8 cellular contexts compared by ENCODE assay signal in the genomic region with DNA sequence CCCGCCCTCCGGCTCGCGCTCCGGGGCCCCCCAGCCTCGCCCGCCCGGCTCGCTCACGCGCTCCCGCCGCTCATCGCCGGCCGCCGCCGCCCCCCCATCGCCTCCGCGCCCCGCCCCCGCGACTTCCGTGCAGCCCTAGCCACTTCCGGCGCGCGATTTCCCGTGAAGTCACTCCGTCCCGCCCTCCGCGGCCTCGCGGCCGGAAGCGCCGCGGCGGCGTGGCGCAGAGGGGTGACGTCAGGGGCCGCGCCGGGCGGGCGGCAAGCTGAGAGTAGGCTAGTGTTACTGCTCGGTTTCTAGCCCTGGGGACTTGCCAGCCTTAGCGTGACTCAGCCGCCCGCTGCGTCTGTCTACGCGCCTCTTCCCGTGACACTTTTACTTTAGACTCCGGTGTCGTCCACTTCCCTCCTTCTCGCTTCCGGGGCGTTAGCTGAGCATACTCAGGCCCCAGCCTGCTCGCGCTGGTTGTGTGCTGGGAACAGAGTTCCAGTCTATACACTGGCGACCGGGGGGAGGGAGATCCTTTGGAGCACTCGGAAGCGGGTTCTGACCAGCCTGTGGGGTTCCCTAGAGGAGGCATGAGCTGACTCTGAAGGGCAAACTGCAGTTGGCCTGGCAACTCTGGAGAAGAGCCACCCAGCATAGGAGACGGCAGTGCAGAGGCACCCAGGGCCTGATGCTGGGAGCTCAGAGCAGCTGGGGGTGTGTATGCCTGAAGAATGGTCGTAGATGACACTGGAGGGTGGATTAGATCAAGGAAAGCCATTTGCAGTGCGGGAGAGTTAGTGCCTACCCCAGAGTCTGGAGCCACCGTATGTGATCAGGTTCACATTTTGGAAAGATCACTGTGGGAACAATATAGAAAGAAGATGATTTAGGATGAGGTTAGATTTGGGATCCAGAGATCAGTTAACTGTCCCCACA. TPM values are rescaled to one million over a fixed set of nuclear protein-coding genes. Genes with fewer than 3 reads are reported as not detected.
DNase-seq lines count a peak whose midpoint lies in the region; ATAC-seq, FAIRE-seq and TF ChIP-seq lines count a peak whose summit lies in the region.

Gene PURB (minus strand): TSS at position 137 of the 924 bp plus-strand sequence. CDS start 182 bp downstream, outside the sequence.

- CTCF ChIA-PET in mammary epithelial cell (lab: Charles Lee; ENCODE audit: low non-redundant PET): interaction anchor here (0.6 kb wide), 1 partner anchor 661 kb away, joined by 5 read pairs; no protein-coding TSS in a partner anchor

- no peak for TF ChIP-seq CTCF in WI38 (IDR thresholded peaks at IDR 0.05; ENCODE audit: low read depth, low read length)
- TF ChIP-seq CTCF in mammary epithelial cell (conservative IDR thresholded peaks at IDR 0.05 in 1 of 2, IDR thresholded peaks at IDR 0.05 in 1 of 2; ENCODE audit: extremely low read depth in 1 of 2, insufficient read depth in 1 of 2, low read depth in 1 of 2, low read length in 2 of 2): no peak

- intact Hi-C loops in mammary epithelial cell (cut with micrococcal nuclease): loop anchor here (2.0 kb wide), 2 partner anchors 37 kb away; partner anchors contain the start of gene H2AZ2

- no peak for FAIRE-seq in small intestine (lab: Jason Lieb, UNC)

- DNase-seq in AG08395 (ENCODE audit: low spot score) (peak; percentile 96), NCI-H2227 treated with DMSO at 0.1 percent for 48 hours (lab: John Stamatoyannopoulos, UW) (peak; percentile 82), mammary epithelial cell (peak; percentile 99), iPS-NIHi11 (ENCODE audit: low spot score) (peak; percentile 97), small intestine (peak; percentile 95)

- H3K36me3 ChIP-seq in mammary epithelial cell (ENCODE audit: insufficient read depth, low read length) (no peaks in the 10 kb centered on the region), small intestine (ENCODE audit: control insufficient read depth in 2 of 2, insufficient read depth in 2 of 2, low read length in 2 of 2) (no peaks in the 10 kb centered on the region)

- H3K9me3 ChIP-seq in mammary epithelial cell (replicated peaks; ENCODE audit: insufficient read depth, low read length) (no peaks in the 10 kb centered on the region), small intestine (ENCODE audit: control insufficient read depth, low read depth) (no peaks in the 10 kb centered on the region)

- no peaks in the 10 kb centered on the region for H3K27me3 ChIP-seq in mammary epithelial cell (ENCODE audit: insufficient read depth, low read length)
- no peaks in the 10 kb centered on the region for H3K27me3 ChIP-seq in small intestine (ENCODE audit: control insufficient read depth in 2 of 2, insufficient read depth in 2 of 2, low read length in 2 of 2)

- H3K27ac ChIP-seq in mammary epithelial cell (ENCODE audit: insufficient read depth, low read depth, low read length) (peak within 1 kb of the TSS; percentile 97), small intestine (ENCODE audit: low read depth in 1 of 2, low read length in 1 of 2) (peak within 1 kb of the TSS; percentile 99 to 100)

- peak within 1 kb of the TSS; percentile 79 for H3K4me3 ChIP-seq in WI38 (ENCODE audit: low read depth, low read length)
- H3K4me3 ChIP-seq in mammary epithelial cell (replicated peaks in 1 of 3; ENCODE audit: insufficient read depth in 1 of 3, low read depth in 2 of 3, low read length in 3 of 3): peak within 1 kb of the TSS; percentile 69 to 94 (median 84)
- H3K4me3 ChIP-seq in small intestine (ENCODE audit: low read depth in 1 of 2, low read length in 2 of 2): peak within 1 kb of the TSS; percentile 95 to 98

- TSS peak; percentile 86 for BruUV-seq in mammary epithelial cell (replicated peaks; lab: Mats Ljungman, UMichigan)

- H3K4me2 ChIP-seq in mammary epithelial cell (ENCODE audit: insufficient read depth, low read depth, low read length): peak within 1 kb of the TSS; percentile 90

- TF ChIP-seq POLR2A in GM18951 (IDR thresholded peaks at IDR 0.05; ENCODE audit: extremely low read depth, insufficient read depth, insufficient read length): peak; percentile 94

- H2AFZ ChIP-seq in mammary epithelial cell (ENCODE audit: low read depth, low read length): peak within 1 kb of the TSS; percentile 89

- H3K9ac ChIP-seq in mammary epithelial cell (ENCODE audit: insufficient read depth, low read length): peak within 1 kb of the TSS; percentile 97

- no peaks in the 10 kb centered on the region for H4K20me1 ChIP-seq in mammary epithelial cell (ENCODE audit: insufficient read depth, low read length)

- in situ Hi-C loops in GM18951 (cut with MboI; ENCODE audit: low sequenced_read_pairs, unreplicated experiment) (no loop called here), mammary epithelial cell (cut with MboI; ENCODE audit: low sequenced_read_pairs in 2 of 2) (no loop called here)

- H3K4me1 ChIP-seq in mammary epithelial cell (ENCODE audit: insufficient read depth, low read length): peaks cover 30% of the 10 kb centered on the region
- peaks cover 6 to 19% of the 10 kb centered on the region in 2 donors for H3K4me1 ChIP-seq in small intestine (ENCODE audit: control insufficient read depth in 2 of 2, insufficient read depth in 1 of 2, low read depth in 1 of 2, low read length in 1 of 2)

- WGBS in mammary epithelial cell (ENCODE audit: low coverage, missing lambda C conversion rate): 4% methylated on average over 22 of the region's 72 CpGs
- 0 to 1% (median 0%) methylated on average over 30 to 72 of the region's 72 CpGs for WGBS in small intestine, 3 donors

- dilution Hi-C loops in mammary epithelial cell (cut with HindIII; ENCODE audit: low sequenced_read_pairs): no loop called here

- peaks cover 46% of the 10 kb centered on the region for H3K79me2 ChIP-seq in mammary epithelial cell (ENCODE audit: insufficient read depth, low read length)

- ATAC-seq in HG03175 (IDR thresholded peaks at IDR 0.05; ENCODE audit: unreplicated experiment): peak; percentile 86

RNA-seq across cellular contexts. Expression of gene PURB, which starts in this region (rescaled TPM):
- 10 to 100 TPM; 30.2 to 32.8 TPM for total RNA-seq in mammary epithelial cell
- polyA plus RNA-seq in mammary epithelial cell: 4.1 TPM
- polyA minus RNA-seq in mammary epithelial cell: 14.2 TPM
- polyA plus RNA-seq in small intestine: 1 to 10 TPM; 4.1 to 8.1 (median 4.5) TPM

Comparison
In these comparisons a context has a peak if more than half of its experiments do, and no peak if none do; other contexts are left out.
1. Peak in every context shown above with its lines: DNase-seq, ATAC-seq, H3K4me3 ChIP-seq and H3K27ac ChIP-seq.